ENCODE assay signal across 8 cellular contexts in the genomic region with DNA sequence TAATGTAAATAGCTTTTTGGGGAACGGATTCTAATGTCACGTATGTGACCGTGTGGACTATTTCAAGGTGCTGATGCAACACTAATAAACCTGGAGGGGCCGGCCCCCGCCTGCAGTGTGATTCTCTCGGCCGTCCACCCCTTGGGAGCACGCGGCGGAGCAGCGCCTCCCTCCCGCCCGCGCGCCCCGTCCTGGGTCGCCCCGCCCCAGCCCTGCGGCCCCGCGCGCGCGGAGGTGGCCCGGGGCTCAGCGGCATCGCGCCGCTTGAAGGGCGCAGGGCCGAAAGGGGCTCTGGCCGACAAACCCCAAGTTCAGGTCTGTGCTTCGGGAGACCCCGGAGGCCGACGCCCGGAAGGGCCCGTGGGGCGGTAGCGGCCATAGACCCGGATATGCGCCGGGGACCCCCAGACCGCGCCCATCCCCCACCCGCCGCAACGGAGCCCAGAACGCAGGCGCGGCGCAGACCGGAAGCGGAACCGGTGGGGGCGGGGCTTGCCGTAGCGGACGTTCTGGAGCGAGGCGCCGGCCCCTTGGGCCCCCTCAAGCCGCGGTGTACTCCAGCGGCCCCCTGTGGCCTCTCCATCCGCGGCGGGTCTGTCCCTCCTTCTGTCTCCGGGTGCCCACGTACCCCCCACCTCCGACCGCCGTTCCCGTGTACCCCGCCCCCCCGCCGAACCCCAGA. TPM values are rescaled to one million over a fixed set of nuclear protein-coding genes. Genes with fewer than 3 reads are reported as not detected.
DNase-seq lines count a peak whose midpoint lies in the region; ATAC-seq and TF ChIP-seq lines count a peak whose summit lies in the region.

A gene with protein sequence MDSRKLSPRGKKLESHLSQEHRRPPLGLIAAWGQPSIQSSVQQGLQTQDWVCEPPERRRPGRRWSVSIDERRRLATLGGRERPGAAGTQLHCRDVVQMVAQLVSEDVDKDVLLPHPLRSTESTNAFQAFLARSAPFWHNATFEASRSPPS (plus strand): TSS at position 495 of the 682 bp plus-strand sequence. CDS start 803 bp downstream, outside the sequence.

- peaks cover 11 to 51% (median 24%) of the 10 kb centered on the region in 9 donors for H3K4me1 ChIP-seq in heart right ventricle
- peaks cover 6% of the 10 kb centered on the region for H3K4me1 ChIP-seq in upper lobe of right lung

- H2AFZ ChIP-seq in SU-DHL-6 (ENCODE audit: low read depth, low read length, severe bottlenecking): peak within 1 kb of the TSS; percentile 82

- H3K9me3 ChIP-seq in SU-DHL-6 (ENCODE audit: insufficient read depth, low read length): no peaks in the 10 kb centered on the region
- peaks cover 0 to 11% (median 0%) of the 10 kb centered on the region in 11 donors for H3K9me3 ChIP-seq in heart right ventricle
- H3K9me3 ChIP-seq in upper lobe of right lung: no peaks in the 10 kb centered on the region

- peak; percentile 82 for ATAC-seq in activated naive CD8-positive, alpha-beta T cell treated with anti-CD3 and anti-CD28 coated beads, Interleukin-2, amount 50 U/mL, for 24 hours
- ATAC-seq in heart right ventricle (peak; percentile 90 to 95 (median 92)), upper lobe of right lung (peak; percentile 94)

- H3K27ac ChIP-seq in SU-DHL-6 (ENCODE audit: low read depth, low read length): peak within 1 kb of the TSS; percentile 75
- peak within 1 kb of the TSS; percentile 85 to 98 (median 96) for H3K27ac ChIP-seq in heart right ventricle
- H3K27ac ChIP-seq in upper lobe of right lung: peak within 1 kb of the TSS; percentile 86

- no peaks in the 10 kb centered on the region for H3K9me2 ChIP-seq in SU-DHL-6 (replicated peaks; ENCODE audit: insufficient read depth, low read length)

- H3F3A ChIP-seq in SU-DHL-6 (ENCODE audit: insufficient read depth): no peaks in the 10 kb centered on the region; the same call in 1 of the 2 replicates

- no peaks in the 10 kb centered on the region for H3K4me1 Mint-ChIP-seq in HFFc6 (ENCODE audit: low read depth)
- H3K4me1 Mint-ChIP-seq in activated naive CD8-positive, alpha-beta T cell treated with anti-CD3 and anti-CD28 coated beads, Interleukin-2, amount 50 U/mL, for 24 hours: peaks cover 22% of the 10 kb centered on the region
- H3K4me1 Mint-ChIP-seq in progenitor cell of endocrine pancreas (ENCODE audit: low read depth): peaks cover 2% of the 10 kb centered on the region

- H3K27me3 Mint-ChIP-seq in HFFc6 (ENCODE audit: insufficient read depth): no peaks in the 10 kb centered on the region
- H3K27me3 Mint-ChIP-seq in activated naive CD8-positive, alpha-beta T cell treated with anti-CD3 and anti-CD28 coated beads, Interleukin-2, amount 50 U/mL, for 24 hours: no peaks in the 10 kb centered on the region
- H3K27me3 Mint-ChIP-seq in progenitor cell of endocrine pancreas: no peaks in the 10 kb centered on the region

- H3K9ac ChIP-seq in SU-DHL-6 (ENCODE audit: low read length): peak within 1 kb of the TSS; percentile 82

- CTCF ChIA-PET in GM10248 (lab: Yijun Ruan, JAX): interaction anchor here (1.0 to 3.7 kb wide), 5 partner anchors 28 to 133 kb away, joined by 3 to 13 read pairs (median 3); no protein-coding TSS in a partner anchor

- no peaks in the 10 kb centered on the region for H4K20me1 ChIP-seq in SU-DHL-6 (ENCODE audit: low read depth, low read length)

- DNase-seq in GM10248 (ENCODE audit: extremely low spot score) (peak; percentile 96), HFFc6 (peak; percentile 54), NCI-H1092 (lab: John Stamatoyannopoulos, UW) (peak; percentile 85), heart right ventricle (peak; percentile 94 to 96), progenitor cell of endocrine pancreas (ENCODE audit: low spot score, unreplicated experiment) (peak; percentile 86), upper lobe of right lung (peak; percentile 96)
- peak; percentile 98 for DNase-seq in activated naive CD8-positive, alpha-beta T cell treated with anti-CD3 and anti-CD28 coated beads, Interleukin-2, amount 50 U/mL, for 24 hours

- peak; percentile 23 for TF ChIP-seq CTCF in GM10248 (IDR thresholded peaks at IDR 0.05; ENCODE audit: control extremely low read depth, extremely low read depth, low read depth, missing control alignments)
- peak; percentile 41; the same call in 1 of the 2 replicates for TF ChIP-seq CTCF in HFFc6 (IDR thresholded peaks at IDR 0.05)
- peak; percentile 32 for TF ChIP-seq CTCF in SU-DHL-6 (IDR thresholded peaks at IDR 0.05; ENCODE audit: insufficient read depth, low read length, poor library complexity, severe bottlenecking)
- TF ChIP-seq CTCF in heart right ventricle (IDR thresholded peaks at IDR 0.05): peak in 7 of 9 donors; percentile 22 to 59 (median 33)
- TF ChIP-seq CTCF in progenitor cell of endocrine pancreas (IDR thresholded peaks at IDR 0.05; ENCODE audit: unreplicated experiment): peak; percentile 42
- peak; percentile 37 for TF ChIP-seq CTCF in upper lobe of right lung (IDR thresholded peaks at IDR 0.05)

- WGBS in heart right ventricle, 2 donors: 1% methylated on average over 49 to 77 of the region's 77 CpGs

- H3K36me3 ChIP-seq in SU-DHL-6 (ENCODE audit: low read length) (peaks cover 5% of the 10 kb centered on the region; the same call in 1 of the 2 replicates), heart right ventricle (peaks cover 0 to 30% (median 5%) of the 10 kb centered on the region in 9 donors), upper lobe of right lung (no peaks in the 10 kb centered on the region)

- peaks cover 22% of the 10 kb centered on the region for H3K36me3 Mint-ChIP-seq in HFFc6 (ENCODE audit: low read depth)
- peaks cover 26% of the 10 kb centered on the region for H3K36me3 Mint-ChIP-seq in activated naive CD8-positive, alpha-beta T cell treated with anti-CD3 and anti-CD28 coated beads, Interleukin-2, amount 50 U/mL, for 24 hours (ENCODE audit: low read depth)
- peaks cover 27% of the 10 kb centered on the region for H3K36me3 Mint-ChIP-seq in progenitor cell of endocrine pancreas (ENCODE audit: insufficient read depth)

- H3K4me3 Mint-ChIP-seq in HFFc6: peak within 1 kb of the TSS; percentile 84
- peak within 1 kb of the TSS; percentile 86 for H3K4me3 Mint-ChIP-seq in activated naive CD8-positive, alpha-beta T cell treated with anti-CD3 and anti-CD28 coated beads, Interleukin-2, amount 50 U/mL, for 24 hours
- H3K4me3 Mint-ChIP-seq in progenitor cell of endocrine pancreas (ENCODE audit: low read depth): peak within 1 kb of the TSS; percentile 78

- H3K4me3 ChIP-seq in SU-DHL-6 (ENCODE audit: insufficient read depth, low read length, poor library complexity, severe bottlenecking) (peak within 1 kb of the TSS; percentile 68), heart right ventricle (peak within 1 kb of the TSS; percentile 58 to 94 (median 84)), upper lobe of right lung (peak within 1 kb of the TSS; percentile 89)

- H3K9me3 Mint-ChIP-seq in HFFc6 (peaks cover 12% of the 10 kb centered on the region; the same call in 1 of the 2 replicates), progenitor cell of endocrine pancreas (ENCODE audit: low read depth) (peaks cover 17% of the 10 kb centered on the region)
- H3K9me3 Mint-ChIP-seq in activated naive CD8-positive, alpha-beta T cell treated with anti-CD3 and anti-CD28 coated beads, Interleukin-2, amount 50 U/mL, for 24 hours: peaks cover 11% of the 10 kb centered on the region

- peak within 1 kb of the TSS; percentile 84 for H3K4me2 ChIP-seq in SU-DHL-6 (ENCODE audit: low read depth, low read length, poor library complexity, severe bottlenecking)

- peak within 1 kb of the TSS; percentile 82 for H3K27ac Mint-ChIP-seq in HFFc6
- H3K27ac Mint-ChIP-seq in activated naive CD8-positive, alpha-beta T cell treated with anti-CD3 and anti-CD28 coated beads, Interleukin-2, amount 50 U/mL, for 24 hours: peak within 1 kb of the TSS; percentile 90
- peak within 1 kb of the TSS; percentile 93 for H3K27ac Mint-ChIP-seq in progenitor cell of endocrine pancreas

- intact Hi-C loops in heart right ventricle (cut with DNase I): loop anchor here in 2 of 10 donors (5.0 to 10.0 kb wide), 2 partner anchors 84 to 87 kb away; a partner anchor contains a TSS
- intact Hi-C loops in upper lobe of right lung (cut with DNase I): loop anchor here (10.0 kb wide), 1 partner anchor 97 kb away; a partner anchor contains a TSS

- H3K27me3 ChIP-seq in SU-DHL-6 (ENCODE audit: low read length) (no peaks in the 10 kb centered on the region), heart right ventricle (no peaks in the 10 kb centered on the region), upper lobe of right lung (no peaks in the 10 kb centered on the region)

- POLR2A ChIA-PET in GM10248 (lab: Yijun Ruan, JAX): interaction anchor here (0.8 kb wide), 1 partner anchor 97 kb away, joined by 3 read pairs; a partner anchor contains a TSS

- H3K79me2 ChIP-seq in SU-DHL-6 (ENCODE audit: insufficient read depth, low read length): peaks cover 14% of the 10 kb centered on the region; the same call in 1 of the 2 replicates

RNA-seq across cellular contexts. Expression of the gene that starts here (rescaled TPM):
- 1 to 10 TPM in 2 of 6 experiments, under 1 TPM in 4; 0.34 to 2.1 (median 0.76) TPM for total RNA-seq in HFFc6 (2021; fragmentation: NEBNext Ultra II Directional; extraction: Animal tissue kit (Norgen Biotek cat#: 25700))
- total RNA-seq in heart right ventricle: 1 to 10 TPM in 4 of 10 donors, under 1 TPM in 4, not detected in 2; 0.42 to 2.0 (median 1.00) TPM
- under 1 TPM; 0.07 to 0.22 TPM for polyA plus RNA-seq in heart right ventricle
- 2.4 and 3.5 TPM in 2 replicates for total RNA-seq in progenitor cell of endocrine pancreas
- 3.2 TPM for total RNA-seq in upper lobe of right lung

Comparison
In these comparisons a context has a peak if more than half of its experiments do, and no peak if none do; other contexts are left out.
1. Peak in every context shown above with its lines: DNase-seq, ATAC-seq, H3K4me3 ChIP-seq and H3K27ac ChIP-seq.